11 cellular contexts compared by ENCODE assay signal in genomic region chr3:134334231-134334900, GRCh38. TPM values are rescaled to one million over a fixed set of nuclear protein-coding genes. Genes with fewer than 3 reads are reported as not detected.
DNase-seq lines count a peak whose midpoint lies in the region; ATAC-seq and TF ChIP-seq lines count a peak whose summit lies in the region.
"Had no signal": no experiment of that assay in that cellular context is flagged by ENCODE, and none has a peak within 500 bp of the region (broad histone marks: within the 10 kb centered on the region; RNA-seq: fewer than 3 reads in every experiment).

No MANE protein-coding gene starts in this region.

- no peaks in the 10 kb centered on the region for H3K9me3 Mint-ChIP-seq in CD4-positive, alpha-beta memory T cell
- H3K9me3 Mint-ChIP-seq: activated T-cell treated with anti-CD3 and anti-CD28 coated beads, Interleukin-2, amount 50 U/mL, for 24 hours had no signal

- H3K27ac Mint-ChIP-seq in CD4-positive, alpha-beta memory T cell: no peak overlapping the region
- H3K27ac Mint-ChIP-seq: activated T-cell treated with anti-CD3 and anti-CD28 coated beads, Interleukin-2, amount 50 U/mL, for 24 hours had no signal

- no TSS peak for BruUV-seq in HCT116 (replicated peaks; lab: Mats Ljungman, UMichigan)

- H3K36me3 ChIP-seq in HCT116 (ENCODE audit: control insufficient read depth in 1 of 2, insufficient read depth in 2 of 2, low read length in 2 of 2) (no peaks in the 10 kb centered on the region), left lung (no peaks in the 10 kb centered on the region), stomach smooth muscle (ENCODE audit: control insufficient read depth in 2 of 2, insufficient read depth in 2 of 2, low read length in 2 of 2) (no peaks in the 10 kb centered on the region)
- H3K36me3 ChIP-seq in CD4-positive, alpha-beta memory T cell (ENCODE audit: insufficient read depth, low read length): no peaks in the 10 kb centered on the region

- CTCF ChIA-PET in HCT116 (lab: Charles Lee): no interaction called here
- CTCF ChIA-PET in CD4-positive, alpha-beta memory T cell (lab: Charles Lee; ENCODE audit: partially characterized antibody): no interaction called here

- ATAC-seq in HCT116 (no peak), left lung (peak; percentile 1), HG03159 (IDR thresholded peaks at IDR 0.05; ENCODE audit: unreplicated experiment) (no peak)

- intact Hi-C loops in HCT116 (cut with micrococcal nuclease): no loop called here
- intact Hi-C loops in left lung (cut with DNase I): no loop called here
- intact Hi-C loops in CD4-positive, alpha-beta memory T cell (cut with micrococcal nuclease): no loop called here

- H3K9me3 ChIP-seq in HCT116 (ENCODE audit: control insufficient read depth in 1 of 2, insufficient read depth in 1 of 2, low read depth in 1 of 2, low read length in 2 of 2) (no peaks in the 10 kb centered on the region), left lung (no peaks in the 10 kb centered on the region), stomach smooth muscle (ENCODE audit: control insufficient read depth in 2 of 2, low read length in 2 of 2) (no peaks in the 10 kb centered on the region)
- no peaks in the 10 kb centered on the region for H3K9me3 ChIP-seq in CD4-positive, alpha-beta memory T cell (ENCODE audit: control insufficient read depth in 1 of 2, low read length in 2 of 2)

- H3K36me3 Mint-ChIP-seq in CD4-positive, alpha-beta memory T cell: no peaks in the 10 kb centered on the region

- H3K27me3 Mint-ChIP-seq in CD4-positive, alpha-beta memory T cell: peaks cover 0 to 3% of the 10 kb centered on the region in 2 donors

- H3K27me3 ChIP-seq in HCT116 (ENCODE audit: insufficient read depth, low read length) (no peaks in the 10 kb centered on the region), left lung (no peaks in the 10 kb centered on the region), stomach smooth muscle (ENCODE audit: control insufficient read depth in 1 of 2, insufficient read depth in 2 of 2, low read length in 2 of 2) (no peaks in the 10 kb centered on the region)
- no peaks in the 10 kb centered on the region for H3K27me3 ChIP-seq in CD4-positive, alpha-beta memory T cell (ENCODE audit: insufficient read depth, low read length)

- no peak overlapping the region for H2AFZ ChIP-seq in HCT116 (ENCODE audit: low read depth, low read length, poor library complexity, severe bottlenecking)

- H3K4me1 ChIP-seq in HCT116 (ENCODE audit: control insufficient read depth in 1 of 2, insufficient read depth in 2 of 2, low read length in 2 of 2) (peaks cover 25 to 79% of the 10 kb centered on the region in 2 experiments), left lung (peaks cover 27 to 35% of the 10 kb centered on the region in 2 donors), stomach smooth muscle (ENCODE audit: control insufficient read depth, insufficient read depth, low read length) (peaks cover 52% of the 10 kb centered on the region)
- no peaks in the 10 kb centered on the region for H3K4me1 ChIP-seq in CD4-positive, alpha-beta memory T cell (ENCODE audit: insufficient read depth, low read length)

- TF ChIP-seq RAD21 in HCT116 (IDR thresholded peaks at IDR 0.05; ENCODE audit: low read depth): no peak

- no peaks in the 10 kb centered on the region for H3K9me2 ChIP-seq in HCT116 (ENCODE audit: insufficient read depth)

- no peak for TF ChIP-seq CTCF in HCT116 (IDR thresholded peaks at IDR 0.05 in 2 of 3, conservative IDR thresholded peaks at IDR 0.05 in 1 of 3; ENCODE audit: borderline replicate concordance in 1 of 3, insufficient read depth in 1 of 3, low read depth in 2 of 3, low read length in 2 of 3)
- no peak for TF ChIP-seq CTCF in left lung (IDR thresholded peaks at IDR 0.05)

- no peak overlapping the region for H3K9ac ChIP-seq in HCT116 (ENCODE audit: low read length)
- peak overlapping the region in 1 of 2 donors; percentile 7 for H3K9ac ChIP-seq in stomach smooth muscle (ENCODE audit: low read length in 2 of 2)

- H3K4me2 ChIP-seq in HCT116 (ENCODE audit: low read length): peak overlapping the region; percentile 22; the same call in 1 of the 2 replicates

- peaks cover 0 to 1% (median 0%) of the 10 kb centered on the region in 4 donors for H3K4me1 Mint-ChIP-seq in CD4-positive, alpha-beta memory T cell

- RAD21 ChIA-PET in HCT116 (lab: Charles Lee; ENCODE audit: low non-redundant PET in 1 of 2, low total read pairs in 2 of 2, uncharacterized antibody in 2 of 2, unreplicated experiment in 2 of 2): no interaction called here

- no peaks in the 10 kb centered on the region for H4K20me1 ChIP-seq in HCT116 (ENCODE audit: insufficient read depth)

- H3K27ac ChIP-seq in HCT116 (ENCODE audit: low read depth, low read length): no peak overlapping the region
- peak overlapping the region; percentile 65 to 67 for H3K27ac ChIP-seq in left lung
- peak overlapping the region; percentile 82 for H3K27ac ChIP-seq in stomach smooth muscle (ENCODE audit: low read length)
- no peak overlapping the region for H3K27ac ChIP-seq in CD4-positive, alpha-beta memory T cell (ENCODE audit: low read depth, low read length)

- TF ChIP-seq POLR2A in HCT116 (IDR thresholded peaks at IDR 0.05; ENCODE audit: borderline replicate concordance, extremely low read depth, insufficient read depth, insufficient read length): no peak

- no peak for DNase-seq in HCT116 (ENCODE audit: low read depth, low spot score)
- peak; percentile 78 for DNase-seq in cerebellar cortex (ENCODE audit: low spot score)
- peak in 1 of 2 donors; percentile 27 for DNase-seq in left lung
- DNase-seq in CD1c-positive myeloid dendritic cell (ENCODE audit: extremely low spot score): no peak
- DNase-seq in COLO829 (ENCODE audit: low spot score): no peak
- DNase-seq in CD4-positive, alpha-beta memory T cell: no peak
- DNase-seq: activated T-cell treated with anti-CD3 and anti-CD28 coated beads, Interleukin-2, amount 50 U/mL, for 24 hours; NCI-H510A treated with DMSO at 0.1 percent for 48 hours; T-helper 2 cell had no signal

- H3K4me3 ChIP-seq in HCT116 (replicated peaks in 1 of 2; ENCODE audit: low read depth in 1 of 2, low read length in 2 of 2) (no peak overlapping the region), left lung (no peak overlapping the region), stomach smooth muscle (ENCODE audit: low read length in 2 of 2) (peak overlapping the region in 1 of 2 donors; percentile 47)
- H3K4me3 ChIP-seq in CD4-positive, alpha-beta memory T cell (ENCODE audit: low read length in 2 of 2): no peak overlapping the region

- POLR2A ChIA-PET in HCT116 (lab: Charles Lee): no interaction called here
- POLR2A ChIA-PET in CD4-positive, alpha-beta memory T cell (lab: Charles Lee; ENCODE audit: partially characterized antibody): no interaction called here

- H3K4me3 Mint-ChIP-seq in CD4-positive, alpha-beta memory T cell: no peak overlapping the region
- H3K4me3 Mint-ChIP-seq: activated T-cell treated with anti-CD3 and anti-CD28 coated beads, Interleukin-2, amount 50 U/mL, for 24 hours had no signal

- no peaks in the 10 kb centered on the region for H3K79me2 ChIP-seq in HCT116 (ENCODE audit: insufficient read depth, low read length)

TF ChIP-seq in HCT116, 20 proteins besides CTCF, POLR2A, EP300 and RAD21:
- TF ChIP-seq SIN3A (IDR thresholded peaks at IDR 0.05; ENCODE audit: low read depth): no peak
- TF ChIP-seq YY1 (IDR thresholded peaks at IDR 0.05; ENCODE audit: extremely low read depth, insufficient replicate concordance, low read depth, low read length): no peak
- no peak for TF ChIP-seq EGR1 (IDR thresholded peaks at IDR 0.05; ENCODE audit: low read depth)
- TF ChIP-seq ZFX (IDR thresholded peaks at IDR 0.05): no peak
- no peak for TF ChIP-seq ZBTB33 (IDR thresholded peaks at IDR 0.05; ENCODE audit: extremely low read depth, insufficient replicate concordance, low read length)
- TF ChIP-seq CBX3 (IDR thresholded peaks at IDR 0.05; ENCODE audit: low read depth): no peak
- TF ChIP-seq JUND (IDR thresholded peaks at IDR 0.05): no peak
- no peak for TF ChIP-seq CEBPB (IDR thresholded peaks at IDR 0.05; ENCODE audit: low read depth)
- no peak for TF ChIP-seq ELF1 (IDR thresholded peaks at IDR 0.05; ENCODE audit: borderline replicate concordance, low read depth)
- no peak for TF ChIP-seq TCF7L2 (IDR thresholded peaks at IDR 0.05; ENCODE audit: borderline replicate concordance, extremely low read depth, insufficient read depth, insufficient read length)
- TF ChIP-seq EZH2 (IDR thresholded peaks at IDR 0.05): no peak
- TF ChIP-seq POLR2AphosphoS5 (IDR thresholded peaks at IDR 0.05; ENCODE audit: low read depth, low read length): no peak

RNA-seq across cellular contexts. Expression of gene AMOTL2, which starts 39.9 kb away (rescaled TPM):
- total RNA-seq in HCT116 (2021; ENCODE audit: unreplicated experiment) (54.0 TPM), left lung (100 to 1,000 TPM in 1 of 2 donors, 10 to 100 TPM in 1; 69.2 to 106 TPM)
- polyA plus RNA-seq in HCT116 (2012): 17.8 and 19.7 TPM in 2 replicates
- total RNA-seq in CD4-positive, alpha-beta memory T cell: under 1 TPM in 1 of 2 experiments, not detected in 1; 0.23 TPM
- under 1 TPM in 1 of 2 donors, not detected in 1; 0.48 TPM for polyA plus RNA-seq in CD4-positive, alpha-beta memory T cell

Comparison
In these comparisons a context has a peak if more than half of its experiments do, and no peak if none do; other contexts are left out.
1. H3K27ac ChIP-seq: peak in left lung (2 of 2) and stomach smooth muscle (single experiment); none in HCT116 (single experiment) and CD4-positive, alpha-beta memory T cell (single experiment).
2. RNA of gene AMOTL2, which starts 39.9 kb away (total RNA-seq): 69.2 to 106 TPM in left lung and 54.0 TPM in HCT116 (single experiment); 0.23 TPM in CD4-positive, alpha-beta memory T cell; every median in the first group is over 10 times any median in the second.